In the genomic region with DNA sequence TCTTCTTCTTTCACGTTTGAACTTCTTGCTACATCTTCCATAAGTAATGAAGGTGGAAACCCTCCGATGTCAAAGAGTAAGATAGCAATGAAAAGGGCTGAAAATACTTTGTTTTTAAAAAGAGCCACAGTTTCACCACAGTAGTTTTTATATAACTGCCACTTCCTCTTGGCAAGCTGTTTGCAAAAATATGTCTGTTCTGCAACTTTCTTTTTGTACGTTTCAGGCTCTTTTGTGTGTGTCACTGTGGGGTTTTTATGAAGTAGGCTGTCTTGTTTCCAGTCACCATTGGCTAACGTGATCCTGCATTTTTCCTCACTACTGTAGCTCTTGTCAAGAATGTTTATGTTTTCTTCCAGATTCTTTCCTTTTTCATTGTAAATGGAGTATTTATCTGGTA, we compare ENCODE assay signal across 14 cellular contexts.
DNase-seq lines count a peak whose midpoint lies in the region; ATAC-seq, FAIRE-seq and TF ChIP-seq lines count a peak whose summit lies in the region.
"Had no signal": no experiment of that assay in that cellular context is flagged by ENCODE, and none has a peak within 500 bp of the region (broad histone marks: within the 10 kb centered on the region; RNA-seq: fewer than 3 reads in every experiment).

No MANE protein-coding gene starts in this region.

- no peak for TF ChIP-seq POLR2A in H54 (IDR thresholded peaks at IDR 0.05; ENCODE audit: low read depth, low read length)

- FAIRE-seq in H54 (lab: Jason Lieb, UNC): peak; percentile 6
- FAIRE-seq: D721Med had no signal

- DNase-seq in GM13976 (ENCODE audit: low spot score) (peak; percentile 29), H54 (ENCODE audit: insufficient read length, low spot score) (no peak), NOMO-1 (lab: John Stamatoyannopoulos, UW; ENCODE audit: unreplicated experiment in 2 of 2) (peak; percentile 53 to 78), inferior parietal cortex (ENCODE audit: extremely low spot score) (peak; percentile 15), NCI-H146 treated with DMSO at 0.1 percent for 48 hours (lab: John Stamatoyannopoulos, UW; ENCODE audit: unreplicated experiment) (no peak)
- no peak for DNase-seq in stimulated activated CD4-positive, alpha-beta T cell treated with anti-CD3 and anti-CD28 coated beads, Interleukin-15, amount 100 ng/mL, for 24 hours
- DNase-seq: activated T-cell treated with anti-CD3 and anti-CD28 coated beads, Interleukin-2, amount 50 U/mL, for 24 hours; central memory CD4-positive, alpha-beta T cell; left colon; ovary; stimulated activated CD4-positive, alpha-beta T cell treated with anti-CD3 and anti-CD28 coated beads, Interleukin-4, amount 100 ng/mL, for 24 hours had no signal

- no peak for TF ChIP-seq CTCF in GM13976 (IDR thresholded peaks at IDR 0.05; ENCODE audit: borderline replicate concordance, control extremely low read depth, extremely low read depth, insufficient read depth, missing control alignments)

- ATAC-seq in HG02981 (IDR thresholded peaks at IDR 0.05; ENCODE audit: unreplicated experiment) (no peak), GM21381 (IDR thresholded peaks at IDR 0.05; ENCODE audit: unreplicated experiment) (no peak)
- ATAC-seq: left colon had no signal

- in situ Hi-C loops in GM13976 (cut with MboI; ENCODE audit: low sequenced_read_pairs, unreplicated experiment): no loop called here

Comparison
In these comparisons a context has a peak if more than half of its experiments do, and no peak if none do; other contexts are left out.
1. DNase-seq: peak in GM13976 (single experiment), NOMO-1 (2 of 2) and inferior parietal cortex (single experiment); none in H54 (single experiment), NCI-H146 treated with DMSO at 0.1 percent for 48 hours (single experiment) and stimulated activated CD4-positive, alpha-beta T cell treated with anti-CD3 and anti-CD28 coated beads, Interleukin-15, amount 100 ng/mL, for 24 hours (single experiment).